In the genomic region with DNA sequence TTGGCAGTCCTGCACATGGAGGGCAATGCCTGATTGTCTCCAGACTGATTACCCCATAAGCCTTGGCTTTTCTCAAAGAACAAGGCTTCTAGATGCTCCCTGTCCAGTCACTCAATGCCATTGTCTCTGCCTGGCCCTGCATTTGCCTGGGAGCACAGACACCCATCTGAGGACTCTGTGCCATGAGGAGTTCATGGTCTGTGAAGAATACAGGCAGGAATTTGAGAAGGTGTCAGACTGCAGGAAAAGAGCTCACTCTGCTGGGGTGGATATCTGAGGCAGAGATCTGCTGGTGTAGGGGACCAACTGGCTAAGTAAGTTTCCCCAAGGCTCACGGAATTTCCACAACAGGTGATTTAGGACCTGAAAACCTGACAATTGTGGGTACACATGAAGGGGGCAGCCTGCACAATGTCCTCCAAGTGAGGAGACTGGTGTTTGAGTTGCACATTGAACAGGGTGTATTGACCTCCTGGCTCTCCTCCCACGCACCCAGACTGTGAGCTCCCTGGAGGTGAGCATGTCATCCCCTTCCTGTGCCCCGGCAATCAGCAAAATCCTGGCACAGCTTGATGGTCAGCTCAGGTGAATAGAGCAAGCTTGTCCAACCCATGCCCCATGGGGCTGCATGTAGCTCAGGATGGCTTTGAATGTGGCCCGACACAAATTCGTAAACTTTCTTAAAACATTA, we compare ENCODE assay signal across 18 cellular contexts. TPM values are rescaled to one million over a fixed set of nuclear protein-coding genes. Genes with fewer than 3 reads are reported as not detected.
A peak's percentile ranks its signal among the peaks of the same experiment; 100 is the strongest.
DNase-seq lines count a peak whose midpoint lies in the region; ATAC-seq and TF ChIP-seq lines count a peak whose summit lies in the region.
"Had no signal": no experiment of that assay in that cellular context is flagged by ENCODE, and none has a peak within 500 bp of the region (broad histone marks: within the 10 kb centered on the region; RNA-seq: fewer than 3 reads in every experiment).

No MANE protein-coding gene starts in this region.

- H4K91ac ChIP-seq in neuronal stem cell (ENCODE audit: low read depth, low read length, poor library complexity) = no peak overlapping the region

- H3K23ac ChIP-seq in neuronal stem cell (ENCODE audit: low read depth, low read length, poor library complexity) = peak overlapping the region; percentile 57

- H3K14ac ChIP-seq in neuronal stem cell (ENCODE audit: low read length) = no peak overlapping the region

- peak; percentile 5 for DNase-seq in left kidney (ENCODE audit: low read depth, low spot score)
- no peak for DNase-seq in neuronal stem cell (ENCODE audit: low spot score)
- DNase-seq in H7 = no peak
- DNase-seq: C1 segment of cervical spinal cord; Caco-2; CD8-positive, alpha-beta T cell; DMS153; DND-41; HFFc6 had no signal

- H3K4ac ChIP-seq in neuronal stem cell (ENCODE audit: low read length) = no peak overlapping the region

- H3K27me3 ChIP-seq in liver (ENCODE audit: control insufficient read depth in 4 of 4, insufficient read depth in 4 of 4, low read length in 3 of 4) (no peaks in the 10 kb centered on the region), neuronal stem cell (ENCODE audit: control insufficient read depth in 3 of 3, insufficient read depth in 3 of 3, low read depth in 1 of 3, low read length in 3 of 3) (no peaks in the 10 kb centered on the region), H7 (ENCODE audit: control insufficient read depth, insufficient read depth, low read length) (no peaks in the 10 kb centered on the region)

- H3K18ac ChIP-seq in neuronal stem cell (ENCODE audit: low read length) = no peak overlapping the region

- peaks cover 0 to 43% (median 9%) of the 10 kb centered on the region in 4 donors for H3K4me1 ChIP-seq in liver (ENCODE audit: control insufficient read depth in 4 of 4, insufficient read depth in 4 of 4, low read length in 3 of 4)
- H3K4me1 ChIP-seq in neuronal stem cell (ENCODE audit: control insufficient read depth in 2 of 2, insufficient read depth in 1 of 2, low read depth in 1 of 2, low read length in 2 of 2) = no peaks in the 10 kb centered on the region
- H3K4me1 ChIP-seq: Caco-2, HAP-1 had no signal

- no peak overlapping the region for H2BK12ac ChIP-seq in neuronal stem cell (ENCODE audit: low read length)

- WGBS in liver = 35% methylated on average over 5 of the region's 5 CpGs
- WGBS in neuronal stem cell (ENCODE audit: extremely low coverage in 2 of 2, insufficient read length in 2 of 2, insufficient replicate concordance in 1 of 2), 2 donors = no CpG with 5 or more reads among the region's 5 CpGs

- H3K9me3 ChIP-seq in liver (ENCODE audit: control insufficient read depth in 4 of 4, low read length in 3 of 4) = no peaks in the 10 kb centered on the region
- no peaks in the 10 kb centered on the region for H3K9me3 ChIP-seq in neuronal stem cell (replicated peaks in 1 of 2; ENCODE audit: control insufficient read depth in 2 of 2, insufficient read depth in 1 of 2, low read depth in 1 of 2, low read length in 2 of 2)
- H3K9me3 ChIP-seq: Caco-2, HAP-1 had no signal

- no peak overlapping the region for H2BK5ac ChIP-seq in neuronal stem cell (ENCODE audit: low read length)

- no peak for TF ChIP-seq CTCF in liver (IDR thresholded peaks at IDR 0.05; ENCODE audit: low read depth, low read length, missing input control)

- H3K9ac ChIP-seq in liver (ENCODE audit: low read depth in 1 of 2, low read length in 2 of 2) (peak overlapping the region; percentile 60 to 77), neuronal stem cell (ENCODE audit: low read depth, low read length, poor library complexity) (peak overlapping the region; percentile 30)

- no peak overlapping the region for H2BK15ac ChIP-seq in neuronal stem cell (ENCODE audit: low read length)

- no peak overlapping the region for H2AK5ac ChIP-seq in neuronal stem cell (ENCODE audit: low read depth, low read length)

- H3K4me2 ChIP-seq in neuronal stem cell (ENCODE audit: insufficient read depth, low read length, poor library complexity, severe bottlenecking) = no peak overlapping the region
- H3K4me2 ChIP-seq: GM23338 had no signal

- H3K36me3 ChIP-seq in liver (ENCODE audit: control insufficient read depth in 4 of 4, insufficient read depth in 3 of 4, low read depth in 1 of 4, low read length in 3 of 4) (peaks cover 0 to 13% (median 8%) of the 10 kb centered on the region in 4 donors), neuronal stem cell (replicated peaks in 1 of 2; ENCODE audit: control insufficient read depth in 2 of 2, insufficient read depth in 2 of 2, low read length in 2 of 2) (no peaks in the 10 kb centered on the region), H7 (replicated peaks; ENCODE audit: control insufficient read depth, insufficient read depth, low read length) (no peaks in the 10 kb centered on the region)
- H3K36me3 ChIP-seq: HAP-1 had no signal

- no peak overlapping the region for H2AFZ ChIP-seq in neuronal stem cell (ENCODE audit: low read length)
- H2AFZ ChIP-seq: GM23338 had no signal

- no peaks in the 10 kb centered on the region for H3K79me1 ChIP-seq in neuronal stem cell (ENCODE audit: low read depth, low read length)

- no peak overlapping the region for H4K8ac ChIP-seq in neuronal stem cell (ENCODE audit: low read depth, low read length)

- ATAC-seq in HG02798 (IDR thresholded peaks at IDR 0.05; ENCODE audit: poor library complexity, unreplicated experiment) (no peak), GM19397 (IDR thresholded peaks at IDR 0.05; ENCODE audit: unreplicated experiment) (no peak)
- ATAC-seq: CD8-positive, alpha-beta T cell; GM23338 had no signal

- H3K27ac ChIP-seq in liver (ENCODE audit: low read depth in 1 of 2, low read length in 2 of 2) (peak overlapping the region; percentile 62 to 77), neuronal stem cell (replicated peaks; ENCODE audit: low read length) (no peak overlapping the region)

- H3K4me3 ChIP-seq in liver (ENCODE audit: low read depth in 1 of 3, low read length in 3 of 3) (peak overlapping the region; percentile 41 to 83 (median 78)), neuronal stem cell (ENCODE audit: low read length in 2 of 2) (no peak overlapping the region), H7 (ENCODE audit: insufficient read depth, low read depth, low read length) (no peak overlapping the region)
- H3K4me3 ChIP-seq: GM23338, HAP-1 had no signal

- H2BK120ac ChIP-seq in neuronal stem cell (ENCODE audit: low read depth, low read length) = no peak overlapping the region

- peak; percentile 18 to 44 for TF ChIP-seq RAD21 in liver (IDR thresholded peaks at IDR 0.05)

TF ChIP-seq in liver, 16 proteins besides CTCF, POLR2A, EP300 and RAD21 (continues in another document):
- TF ChIP-seq HNF4A (conservative IDR thresholded peaks at IDR 0.05) = peak; percentile 76 to 87
- peak; percentile 68 for TF ChIP-seq SP1 (IDR thresholded peaks at IDR 0.05)
- TF ChIP-seq YY1 (IDR thresholded peaks at IDR 0.05) = peak; percentile 37
- peak; percentile 98 for TF ChIP-seq EGR1 (IDR thresholded peaks at IDR 0.05; ENCODE audit: low read depth in 2 of 2)
- peak in 1 of 2 donors; percentile 29 for TF ChIP-seq GABPA (IDR thresholded peaks at IDR 0.05 in 1 of 2, conservative IDR thresholded peaks at IDR 0.05 in 1 of 2)
- no peak for TF ChIP-seq FOXA1 (IDR thresholded peaks at IDR 0.05)
- peak; percentile 19 for TF ChIP-seq TAF1 (conservative IDR thresholded peaks at IDR 0.05)
- TF ChIP-seq RXRA (IDR thresholded peaks at IDR 0.05) = peak; percentile 93 to 97
- TF ChIP-seq, protein P1, sequence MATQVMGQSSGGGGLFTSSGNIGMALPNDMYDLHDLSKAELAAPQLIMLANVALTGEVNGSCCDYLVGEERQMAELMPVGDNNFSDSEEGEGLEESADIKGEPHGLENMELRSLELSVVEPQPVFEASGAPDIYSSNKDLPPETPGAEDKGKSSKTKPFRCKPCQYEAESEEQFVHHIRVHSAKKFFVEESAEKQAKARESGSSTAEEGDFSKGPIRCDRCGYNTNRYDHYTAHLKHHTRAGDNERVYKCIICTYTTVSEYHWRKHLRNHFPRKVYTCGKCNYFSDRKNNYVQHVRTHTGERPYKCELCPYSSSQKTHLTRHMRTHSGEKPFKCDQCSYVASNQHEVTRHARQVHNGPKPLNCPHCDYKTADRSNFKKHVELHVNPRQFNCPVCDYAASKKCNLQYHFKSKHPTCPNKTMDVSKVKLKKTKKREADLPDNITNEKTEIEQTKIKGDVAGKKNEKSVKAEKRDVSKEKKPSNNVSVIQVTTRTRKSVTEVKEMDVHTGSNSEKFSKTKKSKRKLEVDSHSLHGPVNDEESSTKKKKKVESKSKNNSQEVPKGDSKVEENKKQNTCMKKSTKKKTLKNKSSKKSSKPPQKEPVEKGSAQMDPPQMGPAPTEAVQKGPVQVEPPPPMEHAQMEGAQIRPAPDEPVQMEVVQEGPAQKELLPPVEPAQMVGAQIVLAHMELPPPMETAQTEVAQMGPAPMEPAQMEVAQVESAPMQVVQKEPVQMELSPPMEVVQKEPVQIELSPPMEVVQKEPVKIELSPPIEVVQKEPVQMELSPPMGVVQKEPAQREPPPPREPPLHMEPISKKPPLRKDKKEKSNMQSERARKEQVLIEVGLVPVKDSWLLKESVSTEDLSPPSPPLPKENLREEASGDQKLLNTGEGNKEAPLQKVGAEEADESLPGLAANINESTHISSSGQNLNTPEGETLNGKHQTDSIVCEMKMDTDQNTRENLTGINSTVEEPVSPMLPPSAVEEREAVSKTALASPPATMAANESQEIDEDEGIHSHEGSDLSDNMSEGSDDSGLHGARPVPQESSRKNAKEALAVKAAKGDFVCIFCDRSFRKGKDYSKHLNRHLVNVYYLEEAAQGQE (IDR thresholded peaks at IDR 0.05) = peak; percentile 61
- TF ChIP-seq NR2F2 (IDR thresholded peaks at IDR 0.05) = no peak

RNA-seq across cellular contexts. Expression of a gene that starts 0.8 kb away (rescaled TPM):
- 10 to 100 TPM; 18.3 to 66.9 TPM for total RNA-seq in liver
- polyA plus RNA-seq in liver = 10 to 100 TPM; 64.6 to 95.7 TPM
- polyA plus RNA-seq in neuronal stem cell (2013, experiment 1 of 2) = not detected
- not detected for polyA plus RNA-seq in neuronal stem cell (2013, experiment 2 of 2)
- total RNA-seq in H7 (2014; rRNA removed; shearing (Covaris generic)) = not detected in 2 replicates
- total RNA-seq: A172; A673; Caco-2; CD8-positive, alpha-beta T cell; GM23338; H4; HFFc6 had no signal
- polyA plus RNA-seq: BJ, GM23338 had no signal

RNA-seq across cellular contexts. Expression of a gene that starts 51.8 kb away (rescaled TPM):
- total RNA-seq in liver = 1 to 10 TPM in 1 of 2 donors, under 1 TPM in 1; 0.75 to 1.1 TPM
- 1 to 10 TPM in 1 of 2 donors, under 1 TPM in 1; 0.89 to 2.2 TPM for polyA plus RNA-seq in liver
- polyA plus RNA-seq in neuronal stem cell (2013, experiment 1 of 2) = not detected
- not detected for polyA plus RNA-seq in neuronal stem cell (2013, experiment 2 of 2)
- total RNA-seq in H7 (2014; rRNA removed; shearing (Covaris generic)) = not detected in 2 replicates
- total RNA-seq: A673; CD8-positive, alpha-beta T cell; GM23338; H4; HFFc6 had no signal
- polyA plus RNA-seq: BJ, GM23338 had no signal

Comparison
In these comparisons a context has a peak if more than half of its experiments do, and no peak if none do; other contexts are left out.
1. H3K4me3 ChIP-seq: peak in liver (3 of 3); none in neuronal stem cell (0 of 2) and H7 (single experiment).
2. RNA of a gene that starts 0.8 kb away (total RNA-seq): 18.3 to 66.9 TPM in liver; not detected in H7; every median in the first group is over 10 times any median in the second.